1 cellular context compared by ENCODE assay signal in the genomic region with DNA sequence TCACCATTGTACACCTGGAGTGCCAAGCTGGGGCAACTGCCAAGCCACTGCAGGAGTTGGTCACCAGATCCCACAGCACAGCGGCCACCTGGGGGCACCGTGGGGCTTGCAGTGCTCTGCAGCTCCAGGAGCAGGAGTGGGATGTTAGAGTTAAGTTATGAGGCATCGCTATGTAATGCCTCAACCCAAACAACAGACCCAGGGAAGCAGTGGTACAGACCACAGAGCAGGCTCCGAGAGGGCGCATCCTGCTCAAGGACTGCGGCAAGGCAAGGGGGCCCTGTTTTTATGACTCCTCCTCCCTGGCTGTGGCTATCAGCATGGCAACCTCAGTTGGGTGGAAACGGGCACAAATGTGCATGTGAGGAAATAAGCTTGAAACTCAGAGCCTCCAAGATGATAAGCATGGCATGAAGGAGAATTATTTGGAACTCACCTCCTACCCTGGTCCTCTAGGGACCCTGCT.
TF ChIP-seq lines count a peak whose summit lies in the region.

No MANE protein-coding gene starts in this region.

TF ChIP-seq in HepG2, 621 proteins besides CTCF, POLR2A, EP300 and RAD21 (continued from another document and continues in another):
- TF ChIP-seq ZUFSP (CRISPR knock-in tag; IDR thresholded peaks at IDR 0.05; ENCODE audit: borderline replicate concordance) (no peak), PCBP1 (IDR thresholded peaks at IDR 0.05; ENCODE audit: borderline replicate concordance, low read depth, low read length) (no peak), ZBTB38 (CRISPR knock-in tag; IDR thresholded peaks at IDR 0.05) (peak; percentile 71; the same call in 1 of the 2 replicates), ZNF839 (CRISPR knock-in tag; IDR thresholded peaks at IDR 0.05; ENCODE audit: borderline replicate concordance) (no peak), ZNF136 (CRISPR knock-in tag; IDR thresholded peaks at IDR 0.05; ENCODE audit: low read depth) (no peak), ZNF580 (CRISPR knock-in tag; IDR thresholded peaks at IDR 0.05; ENCODE audit: borderline replicate concordance, low read depth) (no peak), E2F5 (CRISPR knock-in tag; conservative IDR thresholded peaks at IDR 0.05) (no peak), MAX (IDR thresholded peaks at IDR 0.05) (no peak; the same call in 1 of the 2 replicates), ZNF33B (CRISPR knock-in tag; IDR thresholded peaks at IDR 0.05) (no peak), KMT2B (CRISPR knock-in tag; IDR thresholded peaks at IDR 0.05) (0 out of 2 replicates have a peak, but pooled peaks have one; percentile 27), HMGXB4 (CRISPR knock-in tag; IDR thresholded peaks at IDR 0.05; ENCODE audit: borderline replicate concordance in 1 of 2, low read depth in 1 of 2) (peak; percentile 24 to 76; a peak in 1 of 4 replicates), HOXA7 (CRISPR knock-in tag; IDR thresholded peaks at IDR 0.05) (no peak), PRDM10 (CRISPR knock-in tag; IDR thresholded peaks at IDR 0.05; ENCODE audit: low read depth) (no peak), ZNF841 (CRISPR knock-in tag; IDR thresholded peaks at IDR 0.05; ENCODE audit: borderline replicate concordance) (no peak), CREB3 (CRISPR knock-in tag; IDR thresholded peaks at IDR 0.05) (no peak), MYNN (CRISPR knock-in tag; IDR thresholded peaks at IDR 0.05; ENCODE audit: low read depth) (no peak), THAP7 (CRISPR knock-in tag; IDR thresholded peaks at IDR 0.05) (no peak), ZNF619 (CRISPR knock-in tag; IDR thresholded peaks at IDR 0.05) (no peak), ZNF652 (CRISPR knock-in tag; IDR thresholded peaks at IDR 0.05; ENCODE audit: borderline replicate concordance, low read depth) (peak; percentile 42; the same call in 1 of the 2 replicates), NFATC3 (CRISPR knock-in tag; IDR thresholded peaks at IDR 0.05) (no peak), ZNF350 (CRISPR knock-in tag; IDR thresholded peaks at IDR 0.05; ENCODE audit: borderline replicate concordance, low read depth) (0 out of 2 replicates have a peak, but pooled peaks have one; percentile 19), SOX6 (IDR thresholded peaks at IDR 0.05) (no peak), SOX6 (CRISPR knock-in tag; IDR thresholded peaks at IDR 0.05) (peak; percentile 33; the same call in 1 of the 2 replicates), ZFP36 (IDR thresholded peaks at IDR 0.05; ENCODE audit: borderline replicate concordance, low read depth, low read length, partially characterized antibody) (no peak), TEAD3 (CRISPR knock-in tag; optimal IDR thresholded peaks at IDR 0.05; ENCODE audit: borderline replicate concordance) (no peak), ZNF281 (CRISPR knock-in tag; IDR thresholded peaks at IDR 0.05; ENCODE audit: borderline replicate concordance) (no peak), TFAP4 (IDR thresholded peaks at IDR 0.05; ENCODE audit: borderline replicate concordance, low read depth) (no peak), YEATS4 (CRISPR knock-in tag; IDR thresholded peaks at IDR 0.05; ENCODE audit: borderline replicate concordance) (no peak), SYNCRIP (IDR thresholded peaks at IDR 0.05; ENCODE audit: insufficient read depth, low read depth, low read length) (no peak), ZNF768 (CRISPR knock-in tag; IDR thresholded peaks at IDR 0.05) (0 out of 2 replicates have a peak, but pooled peaks have one; percentile 36), ZSCAN31 (CRISPR knock-in tag; IDR thresholded peaks at IDR 0.05; ENCODE audit: low read depth) (no peak), TSC22D2 (CRISPR knock-in tag; IDR thresholded peaks at IDR 0.05; ENCODE audit: borderline replicate concordance) (no peak), MAF1 (CRISPR knock-in tag; IDR thresholded peaks at IDR 0.05; ENCODE audit: borderline replicate concordance) (no peak), RFX5 (IDR thresholded peaks at IDR 0.05; ENCODE audit: low read depth, low read length) (no peak), ZNF367 (CRISPR knock-in tag; IDR thresholded peaks at IDR 0.05; ENCODE audit: borderline replicate concordance) (no peak), NRL (CRISPR knock-in tag; IDR thresholded peaks at IDR 0.05; ENCODE audit: borderline replicate concordance) (no peak), ZNF737 (CRISPR knock-in tag; IDR thresholded peaks at IDR 0.05; ENCODE audit: borderline replicate concordance) (no peak), ZNF230 (CRISPR knock-in tag; IDR thresholded peaks at IDR 0.05) (no peak), ZNF232 (CRISPR knock-in tag; IDR thresholded peaks at IDR 0.05; ENCODE audit: borderline replicate concordance) (no peak), IKZF4 (CRISPR knock-in tag; IDR thresholded peaks at IDR 0.05; ENCODE audit: borderline replicate concordance, low read depth, not compliant biosample characterization) (no peak), NR3C1 (CRISPR knock-in tag; IDR thresholded peaks at IDR 0.05) (no peak), GATAD2A (CRISPR knock-in tag; IDR thresholded peaks at IDR 0.05) (peak; percentile 59)
- TF ChIP-seq, protein P1, sequence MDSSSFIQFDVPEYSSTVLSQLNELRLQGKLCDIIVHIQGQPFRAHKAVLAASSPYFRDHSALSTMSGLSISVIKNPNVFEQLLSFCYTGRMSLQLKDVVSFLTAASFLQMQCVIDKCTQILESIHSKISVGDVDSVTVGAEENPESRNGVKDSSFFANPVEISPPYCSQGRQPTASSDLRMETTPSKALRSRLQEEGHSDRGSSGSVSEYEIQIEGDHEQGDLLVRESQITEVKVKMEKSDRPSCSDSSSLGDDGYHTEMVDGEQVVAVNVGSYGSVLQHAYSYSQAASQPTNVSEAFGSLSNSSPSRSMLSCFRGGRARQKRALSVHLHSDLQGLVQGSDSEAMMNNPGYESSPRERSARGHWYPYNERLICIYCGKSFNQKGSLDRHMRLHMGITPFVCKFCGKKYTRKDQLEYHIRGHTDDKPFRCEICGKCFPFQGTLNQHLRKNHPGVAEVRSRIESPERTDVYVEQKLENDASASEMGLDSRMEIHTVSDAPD (CRISPR knock-in tag; IDR thresholded peaks at IDR 0.05): no peak
- TF ChIP-seq, protein P2, sequence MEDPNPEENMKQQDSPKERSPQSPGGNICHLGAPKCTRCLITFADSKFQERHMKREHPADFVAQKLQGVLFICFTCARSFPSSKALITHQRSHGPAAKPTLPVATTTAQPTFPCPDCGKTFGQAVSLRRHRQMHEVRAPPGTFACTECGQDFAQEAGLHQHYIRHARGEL (CRISPR knock-in tag; IDR thresholded peaks at IDR 0.05): no peak
